ENCODE assay signal across 1 cellular context in the genomic region with DNA sequence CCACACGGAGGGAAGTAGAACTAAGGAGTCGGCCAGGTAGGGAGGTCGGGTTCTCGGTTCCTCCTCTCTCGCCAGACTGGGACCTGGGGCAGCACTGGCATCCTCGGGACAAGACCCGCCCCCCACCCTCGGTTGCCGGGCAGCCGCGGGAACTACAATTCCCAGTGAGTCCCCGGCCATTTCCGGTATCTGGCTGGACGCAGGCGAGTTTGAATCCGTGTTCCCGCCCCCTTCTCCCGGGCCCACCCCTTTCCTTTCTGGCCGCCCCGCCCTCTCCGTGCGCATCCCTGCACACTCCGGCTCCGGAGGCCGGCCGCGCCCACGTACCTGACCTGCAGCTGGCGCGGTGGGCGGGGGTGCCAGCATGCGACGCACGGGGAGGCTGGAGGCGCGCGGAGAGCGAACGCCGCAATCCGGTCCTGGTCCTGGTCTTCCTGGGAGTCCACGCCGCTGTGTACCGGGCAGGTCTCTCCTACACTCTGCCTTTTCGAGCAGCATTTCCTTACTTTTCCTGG.
TF ChIP-seq lines count a peak whose summit lies in the region.

No MANE protein-coding gene starts in this region.

TF ChIP-seq in IMR-90, 13 proteins besides CTCF, POLR2A, EP300 and RAD21:
- TF ChIP-seq MAZ (IDR thresholded peaks at IDR 0.05; ENCODE audit: borderline replicate concordance, low read depth, low read length) (no peak), RFX5 (IDR thresholded peaks at IDR 0.05; ENCODE audit: low read depth, low read length) (no peak), BHLHE40 (IDR thresholded peaks at IDR 0.05; ENCODE audit: low read depth, low read length) (no peak), USF2 (IDR thresholded peaks at IDR 0.05; ENCODE audit: low read depth, low read length) (no peak), NFE2L2 (IDR thresholded peaks at IDR 0.05; ENCODE audit: low read depth, low read length) (no peak), FOS (IDR thresholded peaks at IDR 0.05; ENCODE audit: low read depth, low read length) (no peak), ELK1 (IDR thresholded peaks at IDR 0.05; ENCODE audit: borderline replicate concordance, low read depth, low read length) (no peak), MXI1 (IDR thresholded peaks at IDR 0.05; ENCODE audit: borderline replicate concordance, low read depth, low read length) (no peak), RCOR1 (IDR thresholded peaks at IDR 0.05; ENCODE audit: insufficient replicate concordance, low read length) (no peak), SMC3 (IDR thresholded peaks at IDR 0.05; ENCODE audit: low read depth, low read length) (no peak), CHD1 (IDR thresholded peaks at IDR 0.05; ENCODE audit: low read depth, low read length) (no peak), CEBPB (IDR thresholded peaks at IDR 0.05; ENCODE audit: low read depth, low read length) (no peak), MAFK (IDR thresholded peaks at IDR 0.05; ENCODE audit: low read depth, low read length) (no peak)
TF ChIP-seq in IMR-90: peak in this region for 0.
